Comparison of ENCODE assay signal across 17 cellular contexts in the genomic region with DNA sequence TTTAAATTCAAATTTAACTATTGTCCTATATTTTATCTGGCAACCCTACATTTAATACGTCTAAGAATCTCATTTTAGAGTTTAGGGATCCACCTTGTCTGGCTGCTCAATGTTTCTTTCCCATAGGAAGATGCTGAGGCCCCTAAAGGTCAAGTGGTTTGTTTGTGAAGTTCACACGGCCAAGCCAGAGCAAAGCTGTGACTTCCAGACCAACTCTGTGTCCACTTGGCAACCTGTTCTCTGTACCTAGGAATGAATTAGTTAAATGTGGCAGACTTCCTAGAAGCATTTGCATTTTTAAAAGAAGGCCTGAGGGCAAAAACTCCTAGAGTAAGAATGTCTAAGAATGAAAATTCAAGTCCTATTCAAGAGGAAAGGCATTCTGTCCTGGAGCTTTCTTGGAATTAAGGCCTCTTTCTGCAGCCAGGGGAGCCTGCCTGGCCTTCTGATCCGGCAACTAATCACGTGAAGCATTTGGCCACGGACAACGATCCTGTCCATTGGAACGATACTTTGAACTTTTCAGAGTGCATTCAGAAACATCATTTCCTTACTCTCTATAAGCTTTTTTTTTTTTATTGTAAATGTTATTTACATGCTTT.
DNase-seq lines count a peak whose midpoint lies in the region; ATAC-seq and TF ChIP-seq lines count a peak whose summit lies in the region.
"Had no signal": no experiment of that assay in that cellular context is flagged by ENCODE, and none has a peak within 500 bp of the region (broad histone marks: within the 10 kb centered on the region; RNA-seq: fewer than 3 reads in every experiment).

No MANE protein-coding gene starts in this region.

- DNase-seq in astrocyte of the cerebellum (ENCODE audit: low read depth) = peak; percentile 52
- DNase-seq in right lobe of liver = peak; percentile 38 to 82 (median 79)
- DNase-seq in sciatic nerve (ENCODE audit: low spot score) = no peak
- DNase-seq in HCEC 1CT = no peak
- no peak for DNase-seq in ecto neural progenitor cell (ENCODE audit: low spot score)
- DNase-seq: activated CD4-positive, alpha-beta T cell treated with anti-CD3 and anti-CD28 coated beads, Interleukin-2, amount 10 ng/mL, durations not matched to agents 7 days and 5 days; activated naive CD8-positive, alpha-beta T cell treated with anti-CD3 and anti-CD28 coated beads for 36 hours; activated T-cell treated with anti-CD3 and anti-CD28 coated beads, Interleukin-2, amount 50 U/mL, for 24 hours; DMS153; NCI-H226; stimulated activated naive CD8-positive, alpha-beta T cell treated with anti-CD3 and anti-CD28 coated beads, Interleukin-15, amount 100 ng/mL, for 72 hours had no signal

- no peaks in the 10 kb centered on the region for H3K27me3 ChIP-seq in right lobe of liver

- no peak for TF ChIP-seq POLR2A in right lobe of liver (IDR thresholded peaks at IDR 0.05)

- WGBS in right lobe of liver (ENCODE audit: insufficient coverage, low coverage, low lambda C conversion rate, missing lambda C conversion rate) = 39% methylated on average over 7 of the region's 7 CpGs

- no peak overlapping the region for H3K4me3 ChIP-seq in HEK293 (ENCODE audit: low read depth, low read length)
- H3K4me3 ChIP-seq in astrocyte of the cerebellum (ENCODE audit: low read depth, low read length) = no peak overlapping the region
- no peak overlapping the region for H3K4me3 ChIP-seq in right lobe of liver
- H3K4me3 ChIP-seq: SK-N-MC had no signal

- H3K9me3 ChIP-seq in HEK293 (ENCODE audit: control insufficient read depth, insufficient read depth, low read depth, low read length) = no peaks in the 10 kb centered on the region
- no peaks in the 10 kb centered on the region for H3K9me3 ChIP-seq in right lobe of liver

- intact Hi-C loops in right lobe of liver (cut with DNase I) = no loop called here
- intact Hi-C loops in sciatic nerve (cut with DNase I) = no loop called here

- peaks cover 9% of the 10 kb centered on the region; the same call in 1 of the 2 replicates for H3K4me1 ChIP-seq in HEK293 (ENCODE audit: control insufficient read depth, insufficient read depth, low read length)
- peaks cover 0 to 30% (median 6%) of the 10 kb centered on the region in 4 donors for H3K4me1 ChIP-seq in right lobe of liver

- CTCF ChIA-PET in HEK293 (lab: Yijun Ruan, JAX) = interaction anchor here (1.1 kb wide), 1 partner anchor 9 kb away, joined by 4 read pairs; no protein-coding TSS in a partner anchor

- in situ Hi-C loops in astrocyte of the cerebellum (cut with HindIII; ENCODE audit: low sequenced_read_pairs) = no loop called here

- peak; percentile 75 to 87 (median 86) for ATAC-seq in right lobe of liver
- ATAC-seq in sciatic nerve = peak; percentile 74
- ATAC-seq in GM18873 (IDR thresholded peaks at IDR 0.05; ENCODE audit: low FRiP score, unreplicated experiment) = no peak
- ATAC-seq: stimulated activated naive CD8-positive, alpha-beta T cell treated with anti-CD3 and anti-CD28 coated beads, Interleukin-15, amount 100 ng/mL, for 72 hours had no signal

- 0 out of 2 replicates have a peak overlapping the region, but pooled peaks have one; percentile 16 for H3K27ac ChIP-seq in HEK293 (ENCODE audit: extremely low read depth, low read depth, low read length)
- peak overlapping the region in 2 of 3 donors; percentile 9 to 68 for H3K27ac ChIP-seq in right lobe of liver
- H3K27ac ChIP-seq: HL-60, KMS-11, parathyroid adenoma, SK-N-MC had no signal

- POLR2A ChIA-PET in HEK293 (lab: Yijun Ruan, JAX) = no interaction called here

- TF ChIP-seq CTCF in HEK293 (tag by site-specific recombination; IDR thresholded peaks at IDR 0.05) (no peak), astrocyte of the cerebellum (IDR thresholded peaks at IDR 0.05; ENCODE audit: low read depth, low read length, missing control alignments) (no peak), right lobe of liver (IDR thresholded peaks at IDR 0.05) (peak in 2 of 4 donors; percentile 6 to 18)

- no peaks in the 10 kb centered on the region for H3K36me3 ChIP-seq in HEK293 (ENCODE audit: control insufficient read depth in 2 of 2, insufficient read depth in 1 of 2, low read length in 2 of 2)
- no peaks in the 10 kb centered on the region for H3K36me3 ChIP-seq in right lobe of liver

TF ChIP-seq in HEK293, 187 proteins besides CTCF, POLR2A, EP300 and RAD21:
- TF ChIP-seq, protein P1, sequence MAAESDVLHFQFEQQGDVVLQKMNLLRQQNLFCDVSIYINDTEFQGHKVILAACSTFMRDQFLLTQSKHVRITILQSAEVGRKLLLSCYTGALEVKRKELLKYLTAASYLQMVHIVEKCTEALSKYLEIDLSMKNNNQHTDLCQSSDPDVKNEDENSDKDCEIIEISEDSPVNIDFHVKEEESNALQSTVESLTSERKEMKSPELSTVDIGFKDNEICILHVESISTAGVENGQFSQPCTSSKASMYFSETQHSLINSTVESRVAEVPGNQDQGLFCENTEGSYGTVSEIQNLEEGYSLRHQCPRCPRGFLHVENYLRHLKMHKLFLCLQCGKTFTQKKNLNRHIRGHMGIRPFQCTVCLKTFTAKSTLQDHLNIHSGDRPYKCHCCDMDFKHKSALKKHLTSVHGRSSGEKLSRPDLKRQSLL (tag by site-specific recombination; IDR thresholded peaks at IDR 0.05) = no peak

Comparison
In these comparisons a context has a peak if more than half of its experiments do, and no peak if none do; other contexts are left out.
1. DNase-seq: peak in astrocyte of the cerebellum (single experiment) and right lobe of liver (3 of 3); none in sciatic nerve (single experiment), HCEC 1CT (single experiment) and ecto neural progenitor cell (single experiment).